In genomic region chr5:16978296-16978695, GRCh38 we compare ENCODE assay signal across 26 cellular contexts. TPM values are rescaled to one million over a fixed set of nuclear protein-coding genes. Genes with fewer than 3 reads are reported as not detected.
A peak's percentile ranks its signal among the peaks of the same experiment; 100 is the strongest.
DNase-seq lines count a peak whose midpoint lies in the region; ATAC-seq, FAIRE-seq and TF ChIP-seq lines count a peak whose summit lies in the region.
"Had no signal": no experiment of that assay in that cellular context is flagged by ENCODE, and none has a peak within 500 bp of the region (broad histone marks: within the 10 kb centered on the region; RNA-seq: fewer than 3 reads in every experiment).

No MANE protein-coding gene starts in this region.

- no peaks in the 10 kb centered on the region for H3K9me2 ChIP-seq in SK-N-SH

- H3K27ac ChIP-seq in SK-N-SH (ENCODE audit: low read depth in 2 of 2, low read length in 1 of 2) (no peak overlapping the region), HEK293 (ENCODE audit: extremely low read depth, low read depth, low read length) (no peak overlapping the region), K562 (ENCODE audit: extremely low read depth, low read depth, low read length) (no peak overlapping the region), neuronal stem cell (replicated peaks; ENCODE audit: low read length) (no peak overlapping the region)
- H3K27ac ChIP-seq: 22Rv1, A549, BLaER1 had no signal

- H2AK5ac ChIP-seq in neuronal stem cell (ENCODE audit: low read depth, low read length): no peak overlapping the region

- H3K4me1 ChIP-seq in SK-N-SH (ENCODE audit: control insufficient read depth in 1 of 2, insufficient read depth in 2 of 2, low read depth in 1 of 2, low read length in 1 of 2): no peaks in the 10 kb centered on the region
- no peaks in the 10 kb centered on the region for H3K4me1 ChIP-seq in HEK293 (ENCODE audit: control insufficient read depth, insufficient read depth, low read length)
- H3K4me1 ChIP-seq in K562 (replicated peaks in 1 of 2; ENCODE audit: control insufficient read depth in 2 of 2, insufficient read depth in 2 of 2, low read length in 2 of 2): no peaks in the 10 kb centered on the region
- peaks cover 3 to 5% of the 10 kb centered on the region in 2 donors for H3K4me1 ChIP-seq in neuronal stem cell (ENCODE audit: control insufficient read depth in 2 of 2, insufficient read depth in 1 of 2, low read depth in 1 of 2, low read length in 2 of 2)
- H3K4me1 ChIP-seq: BE2C had no signal

- no peaks in the 10 kb centered on the region for H3K9me3 ChIP-seq in SK-N-SH
- no peaks in the 10 kb centered on the region for H3K9me3 ChIP-seq in HEK293 (ENCODE audit: control insufficient read depth, insufficient read depth, low read depth, low read length)
- H3K9me3 ChIP-seq in K562 (replicated peaks; ENCODE audit: control insufficient read depth, insufficient read depth, low read depth, low read length): no peaks in the 10 kb centered on the region
- no peaks in the 10 kb centered on the region for H3K9me3 ChIP-seq in neuronal stem cell (replicated peaks in 1 of 2; ENCODE audit: control insufficient read depth in 2 of 2, insufficient read depth in 1 of 2, low read depth in 1 of 2, low read length in 2 of 2)
- H3K9me3 ChIP-seq: A549, BE2C, BLaER1 had no signal

- H3K18ac ChIP-seq in neuronal stem cell (ENCODE audit: low read length): peak overlapping the region; percentile 71

- H4K91ac ChIP-seq in neuronal stem cell (ENCODE audit: low read depth, low read length, poor library complexity): no peak overlapping the region

- H2AFZ ChIP-seq in SK-N-SH (ENCODE audit: low read depth) (0 out of 2 replicates have a peak overlapping the region, but pooled peaks have one; percentile 59), K562 (ENCODE audit: low read depth, low read length) (no peak overlapping the region), neuronal stem cell (ENCODE audit: low read length) (no peak overlapping the region)

- H2BK12ac ChIP-seq in neuronal stem cell (ENCODE audit: low read length): no peak overlapping the region

- H2BK120ac ChIP-seq in neuronal stem cell (ENCODE audit: low read depth, low read length): no peak overlapping the region

- TF ChIP-seq RAD21 in SK-N-SH (IDR thresholded peaks at IDR 0.05; ENCODE audit: low read length): no peak
- TF ChIP-seq RAD21 in K562 (CRISPR knock-in tag; conservative IDR thresholded peaks at IDR 0.05 in 1 of 2, IDR thresholded peaks at IDR 0.05 in 1 of 2): no peak

- TF ChIP-seq EP300 in SK-N-SH (IDR thresholded peaks at IDR 0.05; ENCODE audit: borderline replicate concordance in 1 of 2, low read depth in 1 of 2, low read length in 1 of 2): no peak
- TF ChIP-seq EP300 in K562 (IDR thresholded peaks at IDR 0.05; ENCODE audit: low read length): no peak

- in situ Hi-C loops in K562 (cut with MboI): no loop called here

- H3K79me2 ChIP-seq in SK-N-SH (ENCODE audit: insufficient read depth) (no peaks in the 10 kb centered on the region), K562 (ENCODE audit: control insufficient read depth, insufficient read depth, low read length) (no peaks in the 10 kb centered on the region)

- no peak overlapping the region for H3K23ac ChIP-seq in neuronal stem cell (ENCODE audit: low read depth, low read length, poor library complexity)

- no peak overlapping the region for H4K8ac ChIP-seq in neuronal stem cell (ENCODE audit: low read depth, low read length)

- no peak overlapping the region for H3K14ac ChIP-seq in neuronal stem cell (ENCODE audit: low read length)

- DNase-seq in SK-N-SH (no peak), K562 (ENCODE audit: extremely low read depth in 1 of 4, low spot score in 3 of 4) (no peak), neuronal stem cell (ENCODE audit: low spot score) (no peak), nucleus accumbens (lab: John Stamatoyannopoulos, UW) (no peak), AML-193 (lab: John Stamatoyannopoulos, UW) (no peak)
- DNase-seq: BE2C; C1 segment of cervical spinal cord; CD4-positive, alpha-beta memory T cell; CD4-positive, CD25-positive, alpha-beta regulatory T cell; CD8-positive, alpha-beta memory T cell; COR-L47; DMS 273 treated with DMSO at 0.1 percent for 48 hours; DMS153; DMS53; DMS79; DND-41; EL; GDM1 had no signal

- no peak overlapping the region for H3K4ac ChIP-seq in neuronal stem cell (ENCODE audit: low read length)

- H3K36me3 ChIP-seq in SK-N-SH (replicated peaks in 1 of 2; ENCODE audit: control insufficient read depth in 1 of 2, insufficient read depth in 2 of 2, low read length in 1 of 2): no peaks in the 10 kb centered on the region
- no peaks in the 10 kb centered on the region; a peak in 1 of 3 replicates for H3K36me3 ChIP-seq in HEK293 (ENCODE audit: control insufficient read depth in 2 of 2, insufficient read depth in 1 of 2, low read length in 2 of 2)
- no peaks in the 10 kb centered on the region for H3K36me3 ChIP-seq in K562 (ENCODE audit: control insufficient read depth, insufficient read depth, low read length)
- no peaks in the 10 kb centered on the region for H3K36me3 ChIP-seq in neuronal stem cell (replicated peaks in 1 of 2; ENCODE audit: control insufficient read depth in 2 of 2, insufficient read depth in 2 of 2, low read length in 2 of 2)
- H3K36me3 ChIP-seq: BE2C, BLaER1 had no signal

- H3K79me1 ChIP-seq in neuronal stem cell (ENCODE audit: low read depth, low read length): no peaks in the 10 kb centered on the region

- H3K9ac ChIP-seq in SK-N-SH (no peak overlapping the region), K562 (ENCODE audit: insufficient read depth in 1 of 2, low read depth in 2 of 2, low read length in 2 of 2) (no peak overlapping the region), neuronal stem cell (ENCODE audit: low read depth, low read length, poor library complexity) (no peak overlapping the region)
- H3K9ac ChIP-seq: BLaER1 had no signal

- no peak overlapping the region for H2BK15ac ChIP-seq in neuronal stem cell (ENCODE audit: low read length)

- intact Hi-C loops in K562 (cut with micrococcal nuclease): no loop called here

- H2BK5ac ChIP-seq in neuronal stem cell (ENCODE audit: low read length): no peak overlapping the region

- ATAC-seq in SK-N-SH treated with all-trans-retinoic acid at 6 μM for 48 hours (no peak), K562 (no peak)
- ATAC-seq: A549, GM12878 had no signal

- TF ChIP-seq POLR2A in K562 (conservative IDR thresholded peaks at IDR 0.05): no peak

- H3K4me3 ChIP-seq in SK-N-SH (ENCODE audit: low read depth in 2 of 2, low read length in 1 of 2) (no peak overlapping the region), HEK293 (ENCODE audit: low read depth, low read length) (no peak overlapping the region), K562 (no peak overlapping the region), neuronal stem cell (ENCODE audit: low read length in 2 of 2) (no peak overlapping the region)
- H3K4me3 ChIP-seq: A549, BLaER1, GM12878 had no signal

- CTCF ChIA-PET in SK-N-SH (lab: Yijun Ruan, JAX): no interaction called here
- CTCF ChIA-PET in HEK293 (lab: Yijun Ruan, JAX): no interaction called here
- CTCF ChIA-PET in K562 (lab: Yijun Ruan, JAX; ENCODE audit: low intra/inter-chr PET ratio): no interaction called here

- H3K9me1 ChIP-seq in K562 (ENCODE audit: control insufficient read depth, insufficient read depth, low read length): no peaks in the 10 kb centered on the region

- TF ChIP-seq CTCF in SK-N-SH (IDR thresholded peaks at IDR 0.05) (no peak), HEK293 (tag by site-specific recombination; IDR thresholded peaks at IDR 0.05) (no peak), K562 (IDR thresholded peaks at IDR 0.05 in 2 of 3, conservative IDR thresholded peaks at IDR 0.05 in 1 of 3; ENCODE audit: insufficient read depth in 2 of 3, low read depth in 1 of 3, low read length in 3 of 3) (no peak)

- H3K27me3 ChIP-seq in SK-N-SH (ENCODE audit: insufficient read depth) (no peaks in the 10 kb centered on the region), K562 (ENCODE audit: control insufficient read depth in 2 of 2, insufficient read depth in 2 of 2, low read length in 2 of 2) (no peaks in the 10 kb centered on the region), neuronal stem cell (ENCODE audit: control insufficient read depth in 3 of 3, insufficient read depth in 3 of 3, low read depth in 1 of 3, low read length in 3 of 3) (no peaks in the 10 kb centered on the region)
- H3K27me3 ChIP-seq: BE2C, BLaER1 had no signal

- no TSS peak for BruUV-seq in K562 (replicated peaks; lab: Mats Ljungman, UMichigan)

- FAIRE-seq in K562 (lab: Jason Lieb, UNC): no peak
- FAIRE-seq: A549, GM12878, GM12892, GM18507 had no signal

- peaks cover 3% of the 10 kb centered on the region for H3F3A ChIP-seq in SK-N-SH (replicated peaks; ENCODE audit: insufficient read depth)

- H4K20me1 ChIP-seq in SK-N-SH (ENCODE audit: insufficient read depth) (no peaks in the 10 kb centered on the region), K562 (replicated peaks; ENCODE audit: control insufficient read depth, insufficient read depth, low read length) (no peaks in the 10 kb centered on the region)
- H4K20me1 ChIP-seq: BLaER1 had no signal

- POLR2A ChIA-PET in SK-N-SH (lab: Yijun Ruan, JAX): no interaction called here
- POLR2A ChIA-PET in HEK293 (lab: Yijun Ruan, JAX): no interaction called here
- POLR2A ChIA-PET in K562 (lab: Yijun Ruan, JAX): interaction anchor here (0.6 kb wide), 1 partner anchor 8 kb away, joined by 3 read pairs; no protein-coding TSS in a partner anchor

- no peak overlapping the region for H3K4me2 ChIP-seq in SK-N-SH
- H3K4me2 ChIP-seq in K562 (ENCODE audit: insufficient read depth, low read length): no peak overlapping the region
- no peak overlapping the region for H3K4me2 ChIP-seq in neuronal stem cell (ENCODE audit: insufficient read depth, low read length, poor library complexity, severe bottlenecking)
- H3K4me2 ChIP-seq: A549, BLaER1 had no signal

RNA-seq across cellular contexts. Expression of gene MYO10, which starts 42.2 kb away (rescaled TPM):
- polyA plus RNA-seq in SK-N-SH (2012; rRNA removed) (8.1 and 8.7 TPM in 2 replicates), K562 (2011; rRNA removed) (not detected in 2 replicates), K562 (2014; fragmentation: Illumina TruSeq; extraction: Trizol) (0.03 TPM in 1 of 2 replicates, not detected in the other), K562 (2014; fragmentation: Nextera tagmentation; extraction: Ambion mirVana) (not detected), K562 (2014; rRNA removed) (0.08 TPM in 1 of 2 replicates, not detected in the other)
- 7.3 and 8.5 TPM in 2 replicates for polyA plus RNA-seq in SK-N-SH (2012; cell fraction: cytosol; rRNA removed)
- 14.9 and 23.4 TPM in 2 replicates for polyA plus RNA-seq in SK-N-SH (2012; cell fraction: nucleus; rRNA removed)
- not detected in 2 replicates for total RNA-seq in K562 (2011; cell fraction: chromatin; rRNA removed; ENCODE audit: low replicate concordance)
- total RNA-seq in K562 (2011; cell fraction: nucleolus; rRNA removed): not detected in 2 replicates
- total RNA-seq in K562 (2011; cell fraction: nucleoplasm; rRNA removed): not detected in 2 replicates
- total RNA-seq in K562 (2014; rRNA removed) (not detected in 2 replicates), K562 (2014; rRNA removed; fragmentation: Illumina TruSeq; extraction: Trizol) (not detected in 2 replicates), K562 (2015; rRNA removed; fragmentation: Illumina TruSeq; extraction: Trizol) (0.04 TPM in 1 of 2 replicates, not detected in the other), K562 (2021) (0.24 and 0.34 TPM in 2 replicates)
- 0.01 TPM in 1 of 2 replicates, not detected in the other for polyA plus RNA-seq in K562 (2011; cell fraction: cytosol; rRNA removed)
- not detected in 2 replicates for polyA plus RNA-seq in K562 (2011; cell fraction: nucleus; rRNA removed)
- polyA plus RNA-seq in K562 (2012): 0.01 and 0.21 TPM in 2 replicates
- 0.12 TPM in 1 of 2 replicates, not detected in the other for polyA minus RNA-seq in K562 (2011; rRNA and poly(A)+ RNA removed)
- not detected in 2 replicates for polyA minus RNA-seq in K562 (2011; cell fraction: cytosol; rRNA and poly(A)+ RNA removed)
- under 0.01 and 0.11 TPM in 2 replicates for polyA minus RNA-seq in K562 (2011; cell fraction: nucleus; rRNA and poly(A)+ RNA removed)
- polyA plus RNA-seq in neuronal stem cell (2013, experiment 1 of 2): 54.4 TPM
- 55.6 TPM for polyA plus RNA-seq in neuronal stem cell (2013, experiment 2 of 2)
- polyA plus RNA-seq: CD8-positive, alpha-beta memory T cell had no signal
